In genomic region chr6:152863618-152864326, GRCh38 we compare ENCODE assay signal across 8 cellular contexts.
DNase-seq lines count a peak whose midpoint lies in the region; ATAC-seq and TF ChIP-seq lines count a peak whose summit lies in the region.

No MANE protein-coding gene starts in this region.

- H3K36me3 ChIP-seq in gastroesophageal sphincter (no peaks in the 10 kb centered on the region), trophoblast cell (ENCODE audit: control insufficient read depth in 1 of 2, insufficient read depth in 2 of 2, low read length in 2 of 2) (no peaks in the 10 kb centered on the region), aorta (ENCODE audit: control insufficient read depth in 1 of 2, insufficient read depth in 2 of 2, low read length in 1 of 2) (no peaks in the 10 kb centered on the region)

- H2AK5ac ChIP-seq in trophoblast cell (ENCODE audit: low read length), result no peak overlapping the region

- no peak overlapping the region for H2AFZ ChIP-seq in trophoblast cell (ENCODE audit: insufficient read depth, low read length, poor library complexity)

- H3K23ac ChIP-seq in trophoblast cell (ENCODE audit: low read length), result no peak overlapping the region

- DNase-seq in EL (peak; percentile 58), KBM-7 (peak; percentile 38), SHP77 treated with DMSO at 0.1 percent for 48 hours (lab: John Stamatoyannopoulos, UW) (peak; percentile 62), trophoblast cell (peak; percentile 73 to 95), aorta (peak in 1 of 2 donors; percentile 65)
- DNase-seq in activated effector memory CD4-positive, alpha-beta T cell treated with Interleukin-2 at 50 U/mL for 16 hours, result peak; percentile 13

- TF ChIP-seq EP300 in gastroesophageal sphincter (IDR thresholded peaks at IDR 0.05), result no peak

- no peak overlapping the region for H3K4me2 ChIP-seq in trophoblast cell (ENCODE audit: low read length)

- H3K79me1 ChIP-seq in trophoblast cell (ENCODE audit: low read length), result no peaks in the 10 kb centered on the region

- no peaks in the 10 kb centered on the region for H3K79me2 ChIP-seq in trophoblast cell (ENCODE audit: control insufficient read depth, insufficient read depth, low read length, poor library complexity)

- intact Hi-C loops in aorta (cut with DNase I), result loop anchor here (2.0 to 10.0 kb wide), 4 partner anchors 81 to 161 kb away; no protein-coding TSS in a partner anchor

- no peaks in the 10 kb centered on the region for H3K4me1 ChIP-seq in gastroesophageal sphincter
- H3K4me1 ChIP-seq in trophoblast cell (ENCODE audit: control insufficient read depth in 1 of 2, insufficient read depth in 2 of 2, low read length in 2 of 2), result no peaks in the 10 kb centered on the region
- H3K4me1 ChIP-seq in aorta (ENCODE audit: control insufficient read depth in 1 of 2, insufficient read depth in 2 of 2, low read length in 2 of 2), result no peaks in the 10 kb centered on the region

- no peak overlapping the region for H3K9ac ChIP-seq in trophoblast cell (ENCODE audit: low read length)

- ATAC-seq in GM21723 (IDR thresholded peaks at IDR 0.05; ENCODE audit: unreplicated experiment), result peak; percentile 93
- no peak for ATAC-seq in gastroesophageal sphincter
- peak; percentile 74 for ATAC-seq in aorta (ENCODE audit: low FRiP score)

- no peak overlapping the region for H2BK12ac ChIP-seq in trophoblast cell (ENCODE audit: low read length)

- H4K12ac ChIP-seq in trophoblast cell (ENCODE audit: low read depth, low read length), result no peak overlapping the region

- 57 to 66% methylated on average over 10 of the region's 10 CpGs for WGBS in gastroesophageal sphincter (ENCODE audit: low coverage in 1 of 2), 2 donors
- WGBS in trophoblast cell (ENCODE audit: extremely low coverage, insufficient coverage, insufficient read length), result no CpG with 5 or more reads among the region's 10 CpGs
- 50 to 54% methylated on average over 10 of the region's 10 CpGs for WGBS in aorta, 2 donors

- H3K9me3 ChIP-seq in gastroesophageal sphincter (no peaks in the 10 kb centered on the region), trophoblast cell (ENCODE audit: insufficient read depth, low read depth, low read length) (no peaks in the 10 kb centered on the region), aorta (ENCODE audit: control insufficient read depth, low read length) (no peaks in the 10 kb centered on the region)

- no peak overlapping the region for H2BK5ac ChIP-seq in trophoblast cell (ENCODE audit: low read depth, low read length, poor library complexity)

- no peak overlapping the region for H4K8ac ChIP-seq in trophoblast cell (ENCODE audit: low read depth, low read length)

- H3K27me3 ChIP-seq in gastroesophageal sphincter (no peaks in the 10 kb centered on the region), trophoblast cell (ENCODE audit: insufficient read depth, low read length) (no peaks in the 10 kb centered on the region), aorta (ENCODE audit: control insufficient read depth in 1 of 2, insufficient read depth in 2 of 2, low read length in 1 of 2) (no peaks in the 10 kb centered on the region)

- H2BK120ac ChIP-seq in trophoblast cell (ENCODE audit: insufficient read depth, low read length, poor library complexity), result no peak overlapping the region

- H3K4ac ChIP-seq in trophoblast cell (ENCODE audit: low read depth, low read length), result no peak overlapping the region

- no peak overlapping the region for H4K91ac ChIP-seq in trophoblast cell (ENCODE audit: low read depth, low read length)

- in situ Hi-C loops in KBM-7 (cut with MboI; ENCODE audit: low pct_unique_long_range_greater_than_20kb, low sequenced_read_pairs), result no loop called here

- TF ChIP-seq CTCF in gastroesophageal sphincter (IDR thresholded peaks at IDR 0.05), result peak; percentile 34 to 69 (median 52)

- TF ChIP-seq POLR2A in gastroesophageal sphincter (IDR thresholded peaks at IDR 0.05), result no peak

- H3K14ac ChIP-seq in trophoblast cell (ENCODE audit: low read length), result no peak overlapping the region

- H3K27ac ChIP-seq in gastroesophageal sphincter (no peak overlapping the region), trophoblast cell (ENCODE audit: low read depth, low read length) (no peak overlapping the region), aorta (ENCODE audit: low read depth in 1 of 2, low read length in 2 of 2) (no peak overlapping the region)

- H3K4me3 ChIP-seq in gastroesophageal sphincter, result no peak overlapping the region
- no peak overlapping the region for H3K4me3 ChIP-seq in trophoblast cell (ENCODE audit: low read depth, low read length)
- no peak overlapping the region for H3K4me3 ChIP-seq in aorta (ENCODE audit: low read length in 2 of 2)

- no peak overlapping the region for H3K18ac ChIP-seq in trophoblast cell (ENCODE audit: low read length)
